Comparison of ENCODE assay signal across 9 cellular contexts in genomic region chr1:112744019-112744578, GRCh38. TPM values are rescaled to one million over a fixed set of nuclear protein-coding genes. Genes with fewer than 3 reads are reported as not detected.
DNase-seq lines count a peak whose midpoint lies in the region; ATAC-seq and TF ChIP-seq lines count a peak whose summit lies in the region.
"Had no signal": no experiment of that assay in that cellular context is flagged by ENCODE, and none has a peak within 500 bp of the region (broad histone marks: within the 10 kb centered on the region; RNA-seq: fewer than 3 reads in every experiment).

No MANE protein-coding gene starts in this region.

- H2BK5ac ChIP-seq in H9 (ENCODE audit: insufficient read length, low read length), result no peak overlapping the region

- peak overlapping the region; percentile 13; the same call in 1 of the 2 replicates for H3K4me3 ChIP-seq in iPS DF 6.9 (ENCODE audit: low read length)
- H3K4me3 ChIP-seq in sigmoid colon, result peak overlapping the region in 3 of 4 donors; percentile 19 to 41 (median 40)
- no peak overlapping the region for H3K4me3 ChIP-seq in MM.1S (ENCODE audit: low read length)
- no peak overlapping the region for H3K4me3 ChIP-seq in MG63

- no peak for ATAC-seq in GM18520 (IDR thresholded peaks at IDR 0.05; ENCODE audit: unreplicated experiment)

- H3K27ac ChIP-seq in H9 (ENCODE audit: insufficient read length, low read depth, low read length) (no peak overlapping the region), iPS DF 6.9 (ENCODE audit: low read length) (no peak overlapping the region), sigmoid colon (no peak overlapping the region), MM.1S (ENCODE audit: low read length) (no peak overlapping the region)

- TF ChIP-seq POLR2A in sigmoid colon (IDR thresholded peaks at IDR 0.05), result no peak

- no peak overlapping the region for H2BK12ac ChIP-seq in H9 (ENCODE audit: insufficient read length, low read depth, low read length)

- H4K8ac ChIP-seq in H9 (replicated peaks; ENCODE audit: insufficient read length, low read depth, low read length), result no peak overlapping the region

- no peak overlapping the region for H2BK15ac ChIP-seq in H9 (ENCODE audit: low read depth, low read length)

- H3K27ac Mint-ChIP-seq in H9, result no peak overlapping the region

- H4K91ac ChIP-seq in H9 (ENCODE audit: insufficient read length, low read depth, low read length), result no peak overlapping the region

- no peak for TF ChIP-seq EP300 in sigmoid colon (IDR thresholded peaks at IDR 0.05)

- H3K4me2 ChIP-seq in H9 (ENCODE audit: insufficient read depth, insufficient read length, low read length) (peak overlapping the region; percentile 52), MM.1S (ENCODE audit: low read depth, low read length) (no peak overlapping the region)

- DNase-seq in H9, result peak; percentile 77
- DNase-seq in astrocyte of the hippocampus (ENCODE audit: low read depth, low spot score), result peak; percentile 70
- no peak for DNase-seq in iPS DF 6.9 (ENCODE audit: low read depth, low spot score)
- DNase-seq in sigmoid colon, result no peak
- no peak for DNase-seq in MM.1S
- DNase-seq in MG63, result no peak
- no peak for DNase-seq in stimulated activated CD8-positive, alpha-beta memory T cell treated with anti-CD3 and anti-CD28 coated beads, Interleukin-4, amount 100 ng/mL, for 48 hours
- DNase-seq: stimulated activated CD4-positive, alpha-beta T cell treated with anti-CD3 and anti-CD28 coated beads, Interleukin-4, amount 100 ng/mL, for 4 hours had no signal

- peak overlapping the region; percentile 38; the same call in 1 of the 2 replicates for H3K14ac ChIP-seq in H9 (ENCODE audit: insufficient read depth, low read length)

- H3F3A ChIP-seq in MM.1S (ENCODE audit: insufficient read depth, low read length), result no peaks in the 10 kb centered on the region

- no peaks in the 10 kb centered on the region for H3K9me2 ChIP-seq in MM.1S (replicated peaks; ENCODE audit: insufficient read depth, low read length)

- H3K4me1 ChIP-seq in H9 (ENCODE audit: insufficient read depth, low read length) (no peaks in the 10 kb centered on the region), iPS DF 6.9 (ENCODE audit: control insufficient read depth, insufficient read depth, low read length) (no peaks in the 10 kb centered on the region), sigmoid colon (peaks cover 0 to 14% (median 11%) of the 10 kb centered on the region in 4 donors), MM.1S (ENCODE audit: low read length) (no peaks in the 10 kb centered on the region)

- intact Hi-C loops in sigmoid colon (cut with DNase I), result no loop called here

- H2AK5ac ChIP-seq in H9 (ENCODE audit: insufficient read length, low read length), result no peak overlapping the region

- no peaks in the 10 kb centered on the region for H3K79me1 ChIP-seq in H9 (ENCODE audit: insufficient read depth, low read depth, low read length, poor library complexity, severe bottlenecking)

- H3K4me1 Mint-ChIP-seq in H9, result peaks cover 4 to 6% of the 10 kb centered on the region in 2 experiments; a peak in 2 of 4 replicates

- H3T11ph ChIP-seq in H9 (ENCODE audit: low read length), result no peak overlapping the region

- no peak overlapping the region for H3K18ac ChIP-seq in H9 (ENCODE audit: insufficient read length, low read depth, low read length)

- peaks cover 8% of the 10 kb centered on the region for H3K23me2 ChIP-seq in H9 (ENCODE audit: insufficient read length, low read depth, low read length, poor library complexity, severe bottlenecking)

- peaks cover 58% of the 10 kb centered on the region for H3K27me3 Mint-ChIP-seq in H9 (ENCODE audit: low read depth)

- no CpG with 5 or more reads among the region's 58 CpGs for WGBS in H9 (ENCODE audit: extremely low coverage, insufficient read length, low lambda C conversion rate)
- no CpG with 5 or more reads among the region's 58 CpGs for WGBS in iPS DF 6.9 (ENCODE audit: insufficient coverage, insufficient read length)
- WGBS in sigmoid colon, 2 donors, result 4 to 9% methylated on average over 58 of the region's 58 CpGs

- H3K36me3 ChIP-seq in iPS DF 6.9 (ENCODE audit: control insufficient read depth, insufficient read depth, low read length), result no peaks in the 10 kb centered on the region
- no peaks in the 10 kb centered on the region for H3K36me3 ChIP-seq in sigmoid colon
- no peaks in the 10 kb centered on the region for H3K36me3 ChIP-seq in MM.1S (replicated peaks; ENCODE audit: insufficient read depth, low read length)
- no peaks in the 10 kb centered on the region for H3K36me3 ChIP-seq in MG63

- H2BK120ac ChIP-seq in H9 (ENCODE audit: low read depth, low read length, poor library complexity, severe bottlenecking), result no peak overlapping the region

- H3K9ac ChIP-seq in H9 (ENCODE audit: extremely low read depth, insufficient read length, low read length) (no peak overlapping the region), MM.1S (ENCODE audit: low read length) (no peak overlapping the region)

- peaks cover 0 to 7% (median 0%) of the 10 kb centered on the region in 3 experiments; a peak in 1 of 7 replicates for H3K36me3 Mint-ChIP-seq in H9 (ENCODE audit: insufficient read depth in 1 of 3, low read depth in 3 of 3)

- no peak overlapping the region for H2BK20ac ChIP-seq in H9 (ENCODE audit: low read depth, low read length, poor library complexity, severe bottlenecking)

- TF ChIP-seq CTCF in H9 (conservative IDR thresholded peaks at IDR 0.05) (peak; percentile 43), sigmoid colon (IDR thresholded peaks at IDR 0.05) (peak in 2 of 4 experiments; percentile 49), MM.1S (IDR thresholded peaks at IDR 0.05; ENCODE audit: low read length) (no peak)

- H3K27me3 ChIP-seq in H9 (ENCODE audit: insufficient read depth, low read length), result peaks cover 13% of the 10 kb centered on the region; the same call in 1 of the 2 replicates
- peaks cover 9% of the 10 kb centered on the region; the same call in 1 of the 2 replicates for H3K27me3 ChIP-seq in iPS DF 6.9 (ENCODE audit: control insufficient read depth, insufficient read depth, low read length)
- peaks cover 13 to 36% (median 25%) of the 10 kb centered on the region in 3 donors for H3K27me3 ChIP-seq in sigmoid colon
- no peaks in the 10 kb centered on the region for H3K27me3 ChIP-seq in MM.1S (replicated peaks; ENCODE audit: insufficient read depth, low read length)
- H3K27me3 ChIP-seq in MG63, result no peaks in the 10 kb centered on the region

- H4K5ac ChIP-seq in H9 (ENCODE audit: insufficient read length, low read depth, low read length), result no peak overlapping the region

- H3K4me3 Mint-ChIP-seq in H9, result peak overlapping the region; percentile 30 to 57

- H2AFZ ChIP-seq in H9 (ENCODE audit: low read length) (no peak overlapping the region), MM.1S (ENCODE audit: low read length) (no peak overlapping the region)

- H4K20me1 ChIP-seq in H9 (ENCODE audit: control insufficient read depth, insufficient read depth, insufficient read length) (no peaks in the 10 kb centered on the region), MM.1S (ENCODE audit: insufficient read depth, low read length) (no peaks in the 10 kb centered on the region)

- H3K9me3 Mint-ChIP-seq in H9, result peaks cover 1 to 8% of the 10 kb centered on the region in 2 experiments; a peak in 3 of 5 replicates

- no peaks in the 10 kb centered on the region for H3K9me3 ChIP-seq in H9 (ENCODE audit: control insufficient read depth, low read depth, low read length)
- H3K9me3 ChIP-seq in iPS DF 6.9 (ENCODE audit: control insufficient read depth, insufficient read depth, low read length), result no peaks in the 10 kb centered on the region
- H3K9me3 ChIP-seq in sigmoid colon, result no peaks in the 10 kb centered on the region
- no peaks in the 10 kb centered on the region for H3K9me3 ChIP-seq in MM.1S (replicated peaks; ENCODE audit: insufficient read depth, low read length)
- peaks cover 3% of the 10 kb centered on the region for H3K9me3 ChIP-seq in MG63

- H3K56ac ChIP-seq in H9 (ENCODE audit: insufficient read length, low read depth, low read length), result no peak overlapping the region

- no peak overlapping the region for H3K4ac ChIP-seq in H9 (ENCODE audit: low read depth, low read length)

- no peaks in the 10 kb centered on the region for H3K79me2 ChIP-seq in H9 (ENCODE audit: insufficient read depth, low read length)
- H3K79me2 ChIP-seq in MM.1S (ENCODE audit: low read length), result no peaks in the 10 kb centered on the region

- H3K23ac ChIP-seq in H9 (ENCODE audit: insufficient read length, low read depth, low read length), result no peak overlapping the region

RNA-seq across cellular contexts. Expression of gene PPM1J, which starts 29.0 kb away (rescaled TPM):
- total RNA-seq in H9 (2021) (12.7 and 13.2 TPM in 2 replicates), sigmoid colon (1 to 10 TPM in 3 of 4 donors, under 1 TPM in 1; 0.36 to 1.6 (median 1.4) TPM)
- polyA plus RNA-seq in sigmoid colon, result 1 to 10 TPM in 1 of 3 donors, under 1 TPM in 2; 0.60 to 2.5 (median 0.92) TPM
- 2.4 and 2.7 TPM in 2 replicates for total RNA-seq in MG63 (2014; rRNA removed; shearing (Covaris generic); ENCODE audit: low replicate concordance)

RNA-seq across cellular contexts. Expression of gene RHOC, which starts 37.2 kb away (rescaled TPM):
- total RNA-seq in H9 (2021) (68.9 and 78.2 TPM in 2 replicates), sigmoid colon (100 to 1,000 TPM; 181 to 244 (median 192) TPM)
- 1,000 to 10,000 TPM in 1 of 3 donors, 100 to 1,000 TPM in 2; 443 to 1,259 (median 789) TPM for polyA plus RNA-seq in sigmoid colon
- 568 and 693 TPM in 2 replicates for total RNA-seq in MG63 (2014; rRNA removed; shearing (Covaris generic); ENCODE audit: low replicate concordance)

Comparison
In these comparisons a context has a peak if more than half of its experiments do, and no peak if none do; other contexts are left out.
1. DNase-seq: peak in H9 (single experiment) and astrocyte of the hippocampus (single experiment); none in iPS DF 6.9 (single experiment), sigmoid colon (single experiment), MM.1S (single experiment), MG63 (single experiment) and stimulated activated CD8-positive, alpha-beta memory T cell treated with anti-CD3 and anti-CD28 coated beads, Interleukin-4, amount 100 ng/mL, for 48 hours (single experiment).
2. H3K4me3 ChIP-seq: peak in iPS DF 6.9 (single experiment) and sigmoid colon (3 of 4); none in MM.1S (single experiment) and MG63 (single experiment).